In the genomic region with DNA sequence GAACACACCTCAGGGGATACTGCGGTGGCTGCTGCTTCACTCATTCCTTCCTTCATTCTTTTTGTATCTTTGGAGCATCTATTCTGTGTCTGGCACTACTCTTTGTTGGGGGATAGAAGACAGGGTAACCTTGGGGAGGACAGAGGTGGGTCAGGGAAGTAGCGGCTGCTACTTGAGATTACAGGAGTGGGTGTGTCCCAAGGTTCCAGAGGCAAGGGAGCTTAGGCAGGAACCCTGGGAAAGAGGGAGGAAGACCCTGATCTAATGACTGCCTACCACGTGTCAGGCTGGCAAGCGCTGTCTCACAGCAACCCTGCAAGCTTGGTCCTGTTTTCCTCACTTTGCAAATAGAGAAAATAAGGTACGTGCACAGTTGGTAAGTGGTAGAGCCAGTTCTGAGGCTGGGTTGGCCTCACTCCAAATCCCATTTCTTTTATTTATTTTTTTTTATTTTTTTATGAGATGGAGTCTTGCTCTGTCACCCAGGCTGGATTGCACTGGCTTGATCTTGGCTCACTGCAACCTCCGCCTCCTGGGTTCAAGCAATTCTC, we compare ENCODE assay signal across 23 cellular contexts.
DNase-seq lines count a peak whose midpoint lies in the region; ATAC-seq and TF ChIP-seq lines count a peak whose summit lies in the region.
"Had no signal": no experiment of that assay in that cellular context is flagged by ENCODE, and none has a peak within 500 bp of the region (broad histone marks: within the 10 kb centered on the region; RNA-seq: fewer than 3 reads in every experiment).

No MANE protein-coding gene starts in this region.

- TF ChIP-seq EP300 in stomach (IDR thresholded peaks at IDR 0.05) (no peak), gastroesophageal sphincter (IDR thresholded peaks at IDR 0.05) (no peak)

- no peak overlapping the region for H3K27ac Mint-ChIP-seq in natural killer cell treated with Interleukin-12 subunit alpha and Interleukin-12 subunit beta and Interleukin-15 and Interleukin-18, amount 100 ng/mL, for 72 hours
- no peak overlapping the region for H3K27ac Mint-ChIP-seq in natural killer cell
- H3K27ac Mint-ChIP-seq: CD4-positive, alpha-beta T cell; GM23338; IgD-negative memory B cell had no signal

- no peaks in the 10 kb centered on the region for H3K4me1 Mint-ChIP-seq in natural killer cell treated with Interleukin-12 subunit alpha and Interleukin-12 subunit beta and Interleukin-15 and Interleukin-18, amount 100 ng/mL, for 72 hours (ENCODE audit: low read depth in 2 of 2)
- H3K4me1 Mint-ChIP-seq in natural killer cell, result no peaks in the 10 kb centered on the region
- H3K4me1 Mint-ChIP-seq: GM23338 had no signal

- no peaks in the 10 kb centered on the region for H3K36me3 ChIP-seq in stomach
- no peaks in the 10 kb centered on the region for H3K36me3 ChIP-seq in gastroesophageal sphincter
- H3K36me3 ChIP-seq: MG63, Peyer's patch had no signal

- no peak overlapping the region for H3K4me3 Mint-ChIP-seq in natural killer cell treated with Interleukin-12 subunit alpha and Interleukin-12 subunit beta and Interleukin-15 and Interleukin-18, amount 100 ng/mL, for 72 hours
- no peak overlapping the region for H3K4me3 Mint-ChIP-seq in natural killer cell
- H3K4me3 Mint-ChIP-seq: CD4-positive, alpha-beta T cell; GM23338 had no signal

- TF ChIP-seq CTCF in natural killer cell (IDR thresholded peaks at IDR 0.05), result no peak
- no peak for TF ChIP-seq CTCF in epithelial cell of esophagus (IDR thresholded peaks at IDR 0.05; ENCODE audit: insufficient read depth, low read depth, low read length, missing control alignments)
- TF ChIP-seq CTCF in stomach (IDR thresholded peaks at IDR 0.05), result no peak
- TF ChIP-seq CTCF in gastroesophageal sphincter (IDR thresholded peaks at IDR 0.05), result no peak

- DNase-seq in natural killer cell treated with Interleukin-12 subunit alpha and Interleukin-12 subunit beta and Interleukin-15 and Interleukin-18, amount 100 ng/mL, for 72 hours (ENCODE audit: low spot score), result no peak
- DNase-seq in natural killer cell (no peak), epithelial cell of esophagus (ENCODE audit: low read depth) (peak; percentile 14), stomach (peak; percentile 31), kidney glomerular epithelial cell (lab: John Stamatoyannopoulos, UW) (no peak)
- no peak for DNase-seq in stimulated activated naive CD4-positive, alpha-beta T cell (lab: John Stamatoyannopoulos, UW)
- DNase-seq: Caco-2; CD4-positive, alpha-beta T cell; GF-D8; HCEC 1CT; Karpas-422; MG63; NCI-H1048; NCI-H2107; NCI-H226; NCI-H524 treated with DMSO at 0.1 percent for 48 hours; Peyer's patch had no signal

- TF ChIP-seq POLR2A in stomach (IDR thresholded peaks at IDR 0.05) (no peak), gastroesophageal sphincter (IDR thresholded peaks at IDR 0.05) (no peak)

- H3K27me3 ChIP-seq in stomach, result no peaks in the 10 kb centered on the region
- H3K27me3 ChIP-seq in gastroesophageal sphincter, result no peaks in the 10 kb centered on the region
- H3K27me3 ChIP-seq: MG63, Peyer's patch had no signal

- peaks cover 5% of the 10 kb centered on the region for H3K36me3 Mint-ChIP-seq in natural killer cell treated with Interleukin-12 subunit alpha and Interleukin-12 subunit beta and Interleukin-15 and Interleukin-18, amount 100 ng/mL, for 72 hours
- no peaks in the 10 kb centered on the region for H3K36me3 Mint-ChIP-seq in natural killer cell
- H3K36me3 Mint-ChIP-seq: IgD-negative memory B cell had no signal

- no peaks in the 10 kb centered on the region for H3K27me3 Mint-ChIP-seq in natural killer cell treated with Interleukin-12 subunit alpha and Interleukin-12 subunit beta and Interleukin-15 and Interleukin-18, amount 100 ng/mL, for 72 hours
- H3K27me3 Mint-ChIP-seq in natural killer cell (ENCODE audit: low read depth in 2 of 2), result no peaks in the 10 kb centered on the region
- H3K27me3 Mint-ChIP-seq: CD4-positive, alpha-beta T cell; IgD-negative memory B cell had no signal

- H3K4me3 ChIP-seq in epithelial cell of esophagus (ENCODE audit: low read length) (no peak overlapping the region), stomach (no peak overlapping the region), gastroesophageal sphincter (no peak overlapping the region)
- H3K4me3 ChIP-seq: A549, GM23338, MG63, Peyer's patch, SK-N-MC had no signal

- intact Hi-C loops in natural killer cell (cut with micrococcal nuclease) (loop anchor here (10.0 kb wide), 1 partner anchor 62 kb away; no protein-coding TSS in a partner anchor), stomach (cut with DNase I; ENCODE audit: low total_unique reads) (no loop called here)

- H3K4me1 ChIP-seq in stomach (no peaks in the 10 kb centered on the region), gastroesophageal sphincter (no peaks in the 10 kb centered on the region)
- H3K4me1 ChIP-seq: A549, Caco-2, Peyer's patch had no signal

- WGBS in stomach, 5 donors, result 40 to 55% (median 51%) methylated on average over 6 of the region's 6 CpGs
- 54 to 62% methylated on average over 3 to 6 of the region's 6 CpGs for WGBS in gastroesophageal sphincter (ENCODE audit: low coverage in 1 of 2), 2 donors

- ATAC-seq in natural killer cell treated with Interleukin-12 subunit alpha and Interleukin-12 subunit beta and Interleukin-15 and Interleukin-18, amount 100 ng/mL, for 72 hours, result peak; percentile 43 to 49
- no peak for ATAC-seq in natural killer cell
- no peak for ATAC-seq in gastroesophageal sphincter
- ATAC-seq: A549, GM23338, Right ventricle myocardium inferior had no signal

- H3K27ac ChIP-seq in stomach (no peak overlapping the region), gastroesophageal sphincter (no peak overlapping the region)
- H3K27ac ChIP-seq: A549, Peyer's patch, SK-N-MC had no signal

- H3K9me3 ChIP-seq in stomach (peaks cover 0 to 82% (median 57%) of the 10 kb centered on the region in 4 donors), gastroesophageal sphincter (peaks cover 0 to 50% (median 0%) of the 10 kb centered on the region in 3 donors)
- H3K9me3 ChIP-seq: MG63, Peyer's patch had no signal

- peaks cover 13% of the 10 kb centered on the region for H3K9me3 Mint-ChIP-seq in natural killer cell treated with Interleukin-12 subunit alpha and Interleukin-12 subunit beta and Interleukin-15 and Interleukin-18, amount 100 ng/mL, for 72 hours
- peaks cover 9 to 14% of the 10 kb centered on the region in 2 donors for H3K9me3 Mint-ChIP-seq in natural killer cell
- H3K9me3 Mint-ChIP-seq: GM23338 had no signal

Comparison
In these comparisons a context has a peak if more than half of its experiments do, and no peak if none do; other contexts are left out.
1. ATAC-seq: peak in natural killer cell treated with Interleukin-12 subunit alpha and Interleukin-12 subunit beta and Interleukin-15 and Interleukin-18, amount 100 ng/mL, for 72 hours (2 of 2); none in natural killer cell (0 of 3) and gastroesophageal sphincter (single experiment).
2. DNase-seq: peak in epithelial cell of esophagus (single experiment) and stomach (single experiment); none in natural killer cell treated with Interleukin-12 subunit alpha and Interleukin-12 subunit beta and Interleukin-15 and Interleukin-18, amount 100 ng/mL, for 72 hours (single experiment), natural killer cell (single experiment), kidney glomerular epithelial cell (single experiment) and stimulated activated naive CD4-positive, alpha-beta T cell (0 of 6).